Comparison of ENCODE assay signal across 37 cellular contexts in genomic region chr3:23985752-23986544, GRCh38. TPM values are rescaled to one million over a fixed set of nuclear protein-coding genes. Genes with fewer than 3 reads are reported as not detected.
A peak's percentile ranks its signal among the peaks of the same experiment; 100 is the strongest.
DNase-seq lines count a peak whose midpoint lies in the region; ATAC-seq, FAIRE-seq and TF ChIP-seq lines count a peak whose summit lies in the region.
"Had no signal": no experiment of that assay in that cellular context is flagged by ENCODE, and none has a peak within 500 bp of the region (broad histone marks: within the 10 kb centered on the region; RNA-seq: fewer than 3 reads in every experiment).

No MANE protein-coding gene starts in this region.

- intact Hi-C loops in endothelial cell of umbilical vein (cut with micrococcal nuclease), result no loop called here

- no peaks in the 10 kb centered on the region for H3K79me2 ChIP-seq in endothelial cell of umbilical vein (ENCODE audit: control insufficient read depth, insufficient read depth, low read length)

- H3K36me3 ChIP-seq in endothelial cell of umbilical vein (ENCODE audit: control insufficient read depth in 2 of 2, extremely low read depth in 1 of 2, insufficient read depth in 2 of 2, low read length in 2 of 2), result no peaks in the 10 kb centered on the region
- H3K36me3 ChIP-seq in small intestine (ENCODE audit: control insufficient read depth in 2 of 2, insufficient read depth in 2 of 2, low read length in 2 of 2), result no peaks in the 10 kb centered on the region
- H3K36me3 ChIP-seq: cardiac muscle cell, neutrophil, thoracic aorta, uterus had no signal

- dilution Hi-C loops in endothelial cell of umbilical vein (cut with MboI; ENCODE audit: extremely low pct_ligation_motif_present, low sequenced_read_pairs), result no loop called here

- no peaks in the 10 kb centered on the region for H3K9me1 ChIP-seq in endothelial cell of umbilical vein (replicated peaks; ENCODE audit: control insufficient read depth, extremely low read depth, insufficient read depth, low read length)

- H3K4me2 ChIP-seq in endothelial cell of umbilical vein (ENCODE audit: insufficient read depth, low read length), result no peak overlapping the region

- DNase-seq in endothelial cell of umbilical vein (ENCODE audit: low read depth, low spot score), result no peak
- DNase-seq in small intestine, result no peak
- DNase-seq in activated CD8-positive, alpha-beta memory T cell treated with anti-CD3 and anti-CD28 coated beads, Interleukin-2, amount 50 U/mL, for 48 hours, result no peak
- no peak for DNase-seq in SKM-1 (lab: John Stamatoyannopoulos, UW; ENCODE audit: unreplicated experiment)
- DNase-seq: ACHN; activated CD4-positive, alpha-beta T cell treated with anti-CD3 and anti-CD28 coated beads, Interleukin-2, amount 50 U/mL, for 1 hour; activated CD4-positive, CD25-positive, alpha-beta regulatory T cell; activated CD8-positive, alpha-beta memory T cell treated with anti-CD3 and anti-CD28 coated beads, Interleukin-2, amount 10 ng/mL, durations not matched to agents 7 days and 5 days; activated naive CD4-positive, alpha-beta T cell; activated naive CD8-positive, alpha-beta T cell treated with anti-CD3 and anti-CD28 coated beads, Interleukin-2, amount 50 U/mL, for 24 hours; activated T-cell treated with anti-CD3 and anti-CD28 coated beads, Interleukin-2, amount 50 U/mL, for 72 hours; EL; hippocampal formation; IMR-90; naive thymus-derived CD4-positive, alpha-beta T cell; NCI-H1930; NCI-H2171 treated with DMSO at 0.1 percent for 48 hours; NCI-H510A; right cardiac atrium; RPMI8226; stimulated activated CD4-positive, alpha-beta T cell treated with anti-CD3 and anti-CD28 coated beads, Interleukin-2, amount 100 ng/mL, for 24 hours; stimulated activated naive CD8-positive, alpha-beta T cell treated with anti-CD3 and anti-CD28 coated beads, Interleukin-15, amount 100 ng/mL, for 72 hours; uterus had no signal

- POLR2A ChIA-PET in endothelial cell of umbilical vein (lab: Charles Lee), result no interaction called here

- no peaks in the 10 kb centered on the region for H4K20me1 ChIP-seq in endothelial cell of umbilical vein (replicated peaks; ENCODE audit: control insufficient read depth, extremely low read depth, insufficient read depth, low read length)

- no TSS peak for BruUV-seq in endothelial cell of umbilical vein (replicated peaks; lab: Mats Ljungman, UMichigan)

- no peaks in the 10 kb centered on the region for H3K27me3 ChIP-seq in endothelial cell of umbilical vein (ENCODE audit: control insufficient read depth in 2 of 2, insufficient read depth in 2 of 2, low read length in 2 of 2)
- H3K27me3 ChIP-seq in small intestine (ENCODE audit: control insufficient read depth in 2 of 2, insufficient read depth in 2 of 2, low read length in 2 of 2), result no peaks in the 10 kb centered on the region
- H3K27me3 ChIP-seq: cardiac muscle cell, gastroesophageal sphincter, neutrophil, SJSA1, uterus had no signal

- no peak overlapping the region for H3K27ac ChIP-seq in endothelial cell of umbilical vein (ENCODE audit: insufficient read depth, low read depth, low read length)
- H3K27ac ChIP-seq in small intestine (ENCODE audit: low read depth in 1 of 2, low read length in 1 of 2), result no peak overlapping the region
- H3K27ac ChIP-seq: cardiac muscle cell, gastroesophageal sphincter, neutrophil, SJSA1, thoracic aorta, uterus had no signal

- H3K4me3 ChIP-seq in endothelial cell of umbilical vein (replicated peaks in 1 of 3; ENCODE audit: insufficient read depth in 1 of 3, low read depth in 1 of 3, low read length in 3 of 3) (no peak overlapping the region), small intestine (ENCODE audit: low read depth in 1 of 2, low read length in 2 of 2) (no peak overlapping the region)
- H3K4me3 ChIP-seq: cardiac muscle cell, gastroesophageal sphincter, lung, SJSA1, thoracic aorta, uterus had no signal

- CTCF ChIA-PET in endothelial cell of umbilical vein (lab: Charles Lee), result no interaction called here

- peaks cover 4% of the 10 kb centered on the region for H3K4me1 ChIP-seq in endothelial cell of umbilical vein (ENCODE audit: control insufficient read depth, extremely low read depth, insufficient read depth, low read length)
- H3K4me1 ChIP-seq in small intestine (ENCODE audit: control insufficient read depth in 2 of 2, insufficient read depth in 1 of 2, low read depth in 1 of 2, low read length in 1 of 2), result no peaks in the 10 kb centered on the region
- H3K4me1 ChIP-seq: SJSA1, uterus had no signal

- FAIRE-seq in endothelial cell of umbilical vein (lab: Jason Lieb, UNC) (peak; percentile 28), small intestine (lab: Jason Lieb, UNC) (no peak)
- FAIRE-seq: astrocyte, colon, GM12892, TTC549 had no signal

- no peak for TF ChIP-seq POLR2A in endothelial cell of umbilical vein (IDR thresholded peaks at IDR 0.05; ENCODE audit: low read depth, low read length)

- peak; percentile 46 for ATAC-seq in GM18519 (IDR thresholded peaks at IDR 0.05; ENCODE audit: low FRiP score, unreplicated experiment)
- peak; percentile 64 for ATAC-seq in GM21717 (IDR thresholded peaks at IDR 0.05; ENCODE audit: unreplicated experiment)
- ATAC-seq in HG03432 (IDR thresholded peaks at IDR 0.05; ENCODE audit: unreplicated experiment), result peak; percentile 57
- ATAC-seq: activated CD8-positive, alpha-beta memory T cell treated with anti-CD3 and anti-CD28 coated beads, Interleukin-2, amount 10 ng/mL, durations not matched to agents 7 days and 5 days; activated naive CD8-positive, alpha-beta T cell treated with anti-CD3 and anti-CD28 coated beads, Interleukin-2, amount 50 U/mL, for 24 hours; activated T-cell treated with anti-CD3 and anti-CD28 coated beads, Interleukin-2, amount 50 U/mL, for 72 hours; gastroesophageal sphincter; HCT116; naive thymus-derived CD4-positive, alpha-beta T cell; right cardiac atrium; stimulated activated naive CD8-positive, alpha-beta T cell treated with anti-CD3 and anti-CD28 coated beads, Interleukin-15, amount 100 ng/mL, for 72 hours had no signal

- no peak overlapping the region for H3K9ac ChIP-seq in endothelial cell of umbilical vein (replicated peaks; ENCODE audit: extremely low read depth, insufficient read depth, low read length)

- H2AFZ ChIP-seq in endothelial cell of umbilical vein (ENCODE audit: low read depth, low read length), result no peak overlapping the region

- no peak for TF ChIP-seq CTCF in endothelial cell of umbilical vein (IDR thresholded peaks at IDR 0.05; ENCODE audit: extremely low read depth in 1 of 2, insufficient read depth in 1 of 2, low read depth in 1 of 2, low read length in 2 of 2)

- no peaks in the 10 kb centered on the region for H3K9me3 ChIP-seq in endothelial cell of umbilical vein (replicated peaks; ENCODE audit: control insufficient read depth, insufficient read depth, low read length)
- H3K9me3 ChIP-seq in small intestine (ENCODE audit: control insufficient read depth, low read depth), result no peaks in the 10 kb centered on the region
- H3K9me3 ChIP-seq: gastroesophageal sphincter, neutrophil, SJSA1, thoracic aorta, uterus had no signal

- 68 to 91% (median 86%) methylated on average over 1 of the region's 1 CpG for WGBS in small intestine, 3 donors

TF ChIP-seq in endothelial cell of umbilical vein, 7 proteins besides CTCF, POLR2A, EP300 and RAD21:
- TF ChIP-seq FOS (IDR thresholded peaks at IDR 0.05; ENCODE audit: borderline replicate concordance, insufficient read depth, low read length) (no peak), MYC (IDR thresholded peaks at IDR 0.05; ENCODE audit: low read depth, low read length) (no peak), GATA2 (IDR thresholded peaks at IDR 0.05; ENCODE audit: insufficient read depth, insufficient read length, low read depth, low read length) (no peak), EZH2 (IDR thresholded peaks at IDR 0.05; ENCODE audit: borderline replicate concordance, low read depth, low read length, severe bottlenecking) (no peak), POLR2AphosphoS5 (IDR thresholded peaks at IDR 0.05; ENCODE audit: insufficient read depth, low read depth, low read length) (no peak), MAX (IDR thresholded peaks at IDR 0.05; ENCODE audit: insufficient read depth, insufficient read length) (no peak)

RNA-seq across cellular contexts. Expression of gene NR1D2, which starts 40.9 kb away (rescaled TPM):
- 14.6 and 15.7 TPM in 2 replicates for total RNA-seq in endothelial cell of umbilical vein
- polyA plus RNA-seq in endothelial cell of umbilical vein, result 3.7 and 4.3 TPM in 2 replicates
- 5.9 and 6.5 TPM in 2 replicates for polyA plus RNA-seq in endothelial cell of umbilical vein (2011; cell fraction: cytosol; rRNA removed)
- 11.7 and 13.0 TPM in 2 replicates for polyA plus RNA-seq in endothelial cell of umbilical vein (2011; cell fraction: nucleus; rRNA removed)
- polyA plus RNA-seq in endothelial cell of umbilical vein (2012), result 10.2 and 13.8 TPM in 2 replicates
- polyA minus RNA-seq in endothelial cell of umbilical vein, result 17.4 and 29.8 TPM in 2 replicates
- polyA minus RNA-seq in endothelial cell of umbilical vein (2011; cell fraction: cytosol; rRNA and poly(A)+ RNA removed), result 32.8 TPM
- 28.8 and 35.8 TPM in 2 replicates for polyA minus RNA-seq in endothelial cell of umbilical vein (2011; cell fraction: nucleus; rRNA and poly(A)+ RNA removed)
- 10 to 100 TPM in 1 of 3 donors, 1 to 10 TPM in 2; 8.3 to 13.0 (median 9.8) TPM for polyA plus RNA-seq in small intestine
